Comparison of ENCODE assay signal across 1 cellular context in genomic region chr13:53873558-53873957, GRCh38.
TF ChIP-seq lines count a peak whose summit lies in the region.

No MANE protein-coding gene starts in this region.

TF ChIP-seq in WTC11, 78 proteins besides CTCF, POLR2A, EP300 and RAD21 (continued from another document):
- no peak for TF ChIP-seq E2F5 (CRISPR knock-in tag; IDR thresholded peaks at IDR 0.05)
- no peak for TF ChIP-seq ATF2 (CRISPR knock-in tag; IDR thresholded peaks at IDR 0.05; ENCODE audit: borderline replicate concordance, low read depth)
- TF ChIP-seq ZNF532 (CRISPR knock-in tag; IDR thresholded peaks at IDR 0.05; ENCODE audit: borderline replicate concordance): no peak
- TF ChIP-seq PRDM15 (CRISPR knock-in tag; IDR thresholded peaks at IDR 0.05): no peak
- no peak for TF ChIP-seq OVOL2 (CRISPR knock-in tag; IDR thresholded peaks at IDR 0.05; ENCODE audit: borderline replicate concordance)
- TF ChIP-seq ZSCAN18 (CRISPR knock-in tag; IDR thresholded peaks at IDR 0.05): no peak
- TF ChIP-seq ARID4B (CRISPR knock-in tag; IDR thresholded peaks at IDR 0.05; ENCODE audit: borderline replicate concordance): no peak
- no peak for TF ChIP-seq PREB (CRISPR knock-in tag; IDR thresholded peaks at IDR 0.05; ENCODE audit: borderline replicate concordance)
- no peak for TF ChIP-seq TEAD4 (CRISPR knock-in tag; IDR thresholded peaks at IDR 0.05)
- TF ChIP-seq MXD4 (CRISPR knock-in tag; IDR thresholded peaks at IDR 0.05; ENCODE audit: borderline replicate concordance): no peak
- TF ChIP-seq IRF1 (CRISPR knock-in tag; IDR thresholded peaks at IDR 0.05): no peak
- TF ChIP-seq E2F4 (CRISPR knock-in tag; IDR thresholded peaks at IDR 0.05; ENCODE audit: borderline replicate concordance, low read depth): no peak
- TF ChIP-seq JUN (CRISPR knock-in tag; IDR thresholded peaks at IDR 0.05): no peak
- no peak for TF ChIP-seq GABPB1 (CRISPR knock-in tag; IDR thresholded peaks at IDR 0.05)
- TF ChIP-seq EMX1 (CRISPR knock-in tag; IDR thresholded peaks at IDR 0.05): no peak
